Comparison of ENCODE assay signal across 19 cellular contexts in the genomic region with DNA sequence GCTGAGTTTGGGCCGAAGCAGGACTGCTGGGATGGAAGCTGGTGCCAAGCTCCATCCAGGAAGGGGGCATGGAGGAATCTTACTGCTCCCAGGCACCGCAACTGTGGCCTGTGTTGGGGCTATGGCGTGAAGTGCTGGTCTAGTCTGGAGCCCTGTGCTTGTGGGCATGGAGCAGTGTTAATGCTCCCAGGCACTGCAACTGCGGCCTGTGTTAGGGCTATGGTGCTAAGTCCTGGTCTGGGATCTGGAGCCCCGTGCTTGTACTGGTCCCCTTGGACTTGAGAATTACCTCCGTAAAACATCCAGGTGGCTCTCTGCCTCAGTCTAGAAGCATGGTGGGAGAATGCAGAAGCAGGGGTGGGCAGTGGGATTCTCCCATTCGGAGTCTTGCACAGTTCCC.
DNase-seq lines count a peak whose midpoint lies in the region; ATAC-seq and TF ChIP-seq lines count a peak whose summit lies in the region.
"Had no signal": no experiment of that assay in that cellular context is flagged by ENCODE, and none has a peak within 500 bp of the region (broad histone marks: within the 10 kb centered on the region; RNA-seq: fewer than 3 reads in every experiment).

No MANE protein-coding gene starts in this region.

- no peaks in the 10 kb centered on the region for H3K4me1 ChIP-seq in gastroesophageal sphincter
- peaks cover 0 to 2% of the 10 kb centered on the region in 2 donors for H3K4me1 ChIP-seq in neuronal stem cell (ENCODE audit: control insufficient read depth in 2 of 2, insufficient read depth in 1 of 2, low read depth in 1 of 2, low read length in 2 of 2)
- no peaks in the 10 kb centered on the region for H3K4me1 ChIP-seq in aorta (ENCODE audit: control insufficient read depth in 1 of 2, insufficient read depth in 2 of 2, low read length in 2 of 2)
- no peaks in the 10 kb centered on the region for H3K4me1 ChIP-seq in Caco-2
- H3K4me1 ChIP-seq: BE2C had no signal

- no peak overlapping the region for H3K4me2 ChIP-seq in neuronal stem cell (ENCODE audit: insufficient read depth, low read length, poor library complexity, severe bottlenecking)
- H3K4me2 ChIP-seq: BLaER1 had no signal

- peak overlapping the region; percentile 0 for H4K8ac ChIP-seq in neuronal stem cell (ENCODE audit: low read depth, low read length)

- no peak overlapping the region for H3K4ac ChIP-seq in neuronal stem cell (ENCODE audit: low read length)

- H2BK120ac ChIP-seq in neuronal stem cell (ENCODE audit: low read depth, low read length) = no peak overlapping the region

- H3K4me3 ChIP-seq in gastroesophageal sphincter (no peak overlapping the region), neuronal stem cell (ENCODE audit: low read length in 2 of 2) (no peak overlapping the region), aorta (ENCODE audit: low read length in 2 of 2) (no peak overlapping the region), Caco-2 (ENCODE audit: low read depth, low read length) (no peak overlapping the region)
- H3K4me3 ChIP-seq: BLaER1 had no signal

- no peak overlapping the region for H2BK12ac ChIP-seq in neuronal stem cell (ENCODE audit: low read length)

- TF ChIP-seq EP300 in gastroesophageal sphincter (IDR thresholded peaks at IDR 0.05) = no peak

- H3K23ac ChIP-seq in neuronal stem cell (ENCODE audit: low read depth, low read length, poor library complexity) = no peak overlapping the region

- no peaks in the 10 kb centered on the region for H3K27me3 ChIP-seq in gastroesophageal sphincter
- no peaks in the 10 kb centered on the region for H3K27me3 ChIP-seq in neuronal stem cell (ENCODE audit: control insufficient read depth in 3 of 3, insufficient read depth in 3 of 3, low read depth in 1 of 3, low read length in 3 of 3)
- H3K27me3 ChIP-seq in aorta (ENCODE audit: control insufficient read depth in 1 of 2, insufficient read depth in 2 of 2, low read length in 1 of 2) = no peaks in the 10 kb centered on the region
- H3K27me3 ChIP-seq in Caco-2 (replicated peaks; ENCODE audit: control insufficient read depth, insufficient read depth, low read length) = no peaks in the 10 kb centered on the region
- H3K27me3 ChIP-seq: BE2C, BLaER1 had no signal

- no peaks in the 10 kb centered on the region for H3K79me1 ChIP-seq in neuronal stem cell (ENCODE audit: low read depth, low read length)

- H3K27ac ChIP-seq in gastroesophageal sphincter (no peak overlapping the region), neuronal stem cell (replicated peaks; ENCODE audit: low read length) (no peak overlapping the region), aorta (ENCODE audit: low read depth in 1 of 2, low read length in 2 of 2) (no peak overlapping the region)
- H3K27ac ChIP-seq: BLaER1 had no signal

- no peak overlapping the region for H3K9ac ChIP-seq in neuronal stem cell (ENCODE audit: low read depth, low read length, poor library complexity)
- H3K9ac ChIP-seq: BLaER1 had no signal

- no peak overlapping the region for H3K4me3 Mint-ChIP-seq in Caco-2 (ENCODE audit: unreplicated experiment)
- H3K4me3 Mint-ChIP-seq: CD14-positive monocyte; CD4-positive, alpha-beta memory T cell; CD4-positive, CD25-positive, alpha-beta regulatory T cell; CD8-positive, alpha-beta memory T cell had no signal

- H3K4me1 Mint-ChIP-seq in Caco-2 (ENCODE audit: low read depth, unreplicated experiment) = no peaks in the 10 kb centered on the region
- H3K4me1 Mint-ChIP-seq: CD14-positive monocyte; CD4-positive, alpha-beta memory T cell; CD8-positive, alpha-beta memory T cell had no signal

- H3K9me3 Mint-ChIP-seq in Caco-2 (ENCODE audit: unreplicated experiment) = peaks cover 39% of the 10 kb centered on the region

- no peak for TF ChIP-seq CTCF in gastroesophageal sphincter (IDR thresholded peaks at IDR 0.05)
- no peak for TF ChIP-seq CTCF in Caco-2 (IDR thresholded peaks at IDR 0.05; ENCODE audit: insufficient read depth in 1 of 2, low read depth in 1 of 2, low read length in 1 of 2, severe bottlenecking in 1 of 2, unreplicated experiment in 1 of 2)

- TF ChIP-seq POLR2A in gastroesophageal sphincter (IDR thresholded peaks at IDR 0.05) = no peak

- WGBS in gastroesophageal sphincter (ENCODE audit: low coverage in 1 of 2), 2 donors = 80% methylated on average over 2 of the region's 7 CpGs; no CpG with 5 or more reads in 1 of the 2 donors
- no CpG with 5 or more reads among the region's 7 CpGs for WGBS in neuronal stem cell (ENCODE audit: extremely low coverage in 2 of 2, insufficient read length in 2 of 2, insufficient replicate concordance in 1 of 2), 2 donors
- 92 to 95% methylated on average over 7 of the region's 7 CpGs for WGBS in aorta, 2 donors

- BruUV-seq in Caco-2 (replicated peaks; lab: Mats Ljungman, UMichigan) = no TSS peak

- POLR2A ChIA-PET in Caco-2 (lab: Charles Lee) = no interaction called here

- H3K36me3 ChIP-seq in gastroesophageal sphincter (no peaks in the 10 kb centered on the region), neuronal stem cell (replicated peaks in 1 of 2; ENCODE audit: control insufficient read depth in 2 of 2, insufficient read depth in 2 of 2, low read length in 2 of 2) (no peaks in the 10 kb centered on the region), aorta (ENCODE audit: control insufficient read depth in 1 of 2, insufficient read depth in 2 of 2, low read length in 1 of 2) (no peaks in the 10 kb centered on the region), Caco-2 (ENCODE audit: control insufficient read depth, insufficient read depth, low read length) (no peaks in the 10 kb centered on the region)
- H3K36me3 ChIP-seq: BE2C, BLaER1 had no signal

- intact Hi-C loops in aorta (cut with DNase I) = no loop called here
- intact Hi-C loops in Caco-2 (cut with micrococcal nuclease; ENCODE audit: unreplicated experiment) = no loop called here

- no peak overlapping the region for H4K91ac ChIP-seq in neuronal stem cell (ENCODE audit: low read depth, low read length, poor library complexity)

- H3K27ac Mint-ChIP-seq in Caco-2 (ENCODE audit: unreplicated experiment) = no peak overlapping the region
- H3K27ac Mint-ChIP-seq: CD14-positive monocyte; CD4-positive, alpha-beta memory T cell; CD4-positive, CD25-positive, alpha-beta regulatory T cell; CD8-positive, alpha-beta memory T cell had no signal

- no peak overlapping the region for H3K18ac ChIP-seq in neuronal stem cell (ENCODE audit: low read length)

- H3K14ac ChIP-seq in neuronal stem cell (ENCODE audit: low read length) = peak overlapping the region; percentile 65

- peak; percentile 22 for ATAC-seq in gastroesophageal sphincter
- ATAC-seq in aorta (ENCODE audit: low FRiP score) = peak; percentile 41

- no peak overlapping the region for H2AK5ac ChIP-seq in neuronal stem cell (ENCODE audit: low read depth, low read length)

- CTCF ChIA-PET in Caco-2 (lab: Charles Lee) = no interaction called here

- no peaks in the 10 kb centered on the region for H3K27me3 Mint-ChIP-seq in Caco-2 (ENCODE audit: insufficient read depth, unreplicated experiment)
- H3K27me3 Mint-ChIP-seq: CD4-positive, alpha-beta memory T cell; CD4-positive, CD25-positive, alpha-beta regulatory T cell; CD8-positive, alpha-beta memory T cell had no signal

- DNase-seq in neuronal stem cell (ENCODE audit: low spot score) = no peak
- no peak for DNase-seq in aorta
- no peak for DNase-seq in Caco-2
- no peak for DNase-seq in HK-2 (ENCODE audit: unreplicated experiment)
- DNase-seq in amniotic stem cell (lab: John Stamatoyannopoulos, UW) = no peak
- DNase-seq: 8988T; ACHN; BE2C; C1 segment of cervical spinal cord; Calu3; CD4-positive, alpha-beta memory T cell; CD4-positive, CD25-positive, alpha-beta regulatory T cell; CD8-positive, alpha-beta memory T cell; COR-L47; DMS79 treated with DMSO at 0.1 percent for 48 hours; GF-D8 had no signal

- H3K9me3 ChIP-seq in gastroesophageal sphincter = peaks cover 0 to 8% (median 0%) of the 10 kb centered on the region in 3 donors
- peaks cover 0 to 1% of the 10 kb centered on the region in 2 donors for H3K9me3 ChIP-seq in neuronal stem cell (replicated peaks in 1 of 2; ENCODE audit: control insufficient read depth in 2 of 2, insufficient read depth in 1 of 2, low read depth in 1 of 2, low read length in 2 of 2)
- no peaks in the 10 kb centered on the region for H3K9me3 ChIP-seq in aorta (ENCODE audit: control insufficient read depth, low read length)
- no peaks in the 10 kb centered on the region for H3K9me3 ChIP-seq in Caco-2
- H3K9me3 ChIP-seq: BE2C had no signal

- no peak overlapping the region for H2AFZ ChIP-seq in neuronal stem cell (ENCODE audit: low read length)

- no peaks in the 10 kb centered on the region for H3K36me3 Mint-ChIP-seq in Caco-2 (ENCODE audit: insufficient read depth, unreplicated experiment)
- H3K36me3 Mint-ChIP-seq: CD14-positive monocyte; CD4-positive, alpha-beta memory T cell; CD4-positive, CD25-positive, alpha-beta regulatory T cell; CD8-positive, alpha-beta memory T cell had no signal

- H2BK5ac ChIP-seq in neuronal stem cell (ENCODE audit: low read length) = no peak overlapping the region

- no peak overlapping the region for H2BK15ac ChIP-seq in neuronal stem cell (ENCODE audit: low read length)
